In genomic region chr14:90061849-90062794, GRCh38 we compare ENCODE assay signal across 8 cellular contexts. TPM values are rescaled to one million over a fixed set of nuclear protein-coding genes. Genes with fewer than 3 reads are reported as not detected.
DNase-seq lines count a peak whose midpoint lies in the region; ATAC-seq and TF ChIP-seq lines count a peak whose summit lies in the region.

Gene KCNK13 (plus strand): TSS chr14:90061994. CDS start chr14:90062206, 212 bp downstream.

- TF ChIP-seq CTCF in right atrium auricular region (IDR thresholded peaks at IDR 0.05): no peak

- peak; percentile 48 for DNase-seq in Daoy (ENCODE audit: low read depth)
- peak; percentile 42 for DNase-seq in NCI-H1417 treated with DMSO at 0.1 percent for 48 hours (lab: John Stamatoyannopoulos, UW)
- DNase-seq in activated T-cell treated with anti-CD3 and anti-CD28 coated beads, Interleukin-2, amount 50 U/mL, for 72 hours: peak; percentile 16 to 25
- DNase-seq in right atrium auricular region (ENCODE audit: low spot score): no peak
- peak; percentile 67 for DNase-seq in retina
- no peak for DNase-seq in midbrain (lab: John Stamatoyannopoulos, UW)
- DNase-seq in stimulated activated naive CD4-positive, alpha-beta T cell treated with Interleukin-2 at 50 U/mL for 16 hours (lab: John Stamatoyannopoulos, UW): no peak

- H3K4me1 ChIP-seq in right atrium auricular region: peaks cover 0 to 31% of the 10 kb centered on the region in 2 donors

- H3K9me3 Mint-ChIP-seq in activated T-cell treated with anti-CD3 and anti-CD28 coated beads, Interleukin-2, amount 50 U/mL, for 72 hours: no peaks in the 10 kb centered on the region

- peak within 1 kb of the TSS; percentile 92 for H3K4me3 Mint-ChIP-seq in activated T-cell treated with anti-CD3 and anti-CD28 coated beads, Interleukin-2, amount 50 U/mL, for 72 hours

- peaks cover 0 to 17% of the 10 kb centered on the region in 2 donors for H3K27me3 ChIP-seq in right atrium auricular region

- H3K36me3 Mint-ChIP-seq in activated T-cell treated with anti-CD3 and anti-CD28 coated beads, Interleukin-2, amount 50 U/mL, for 72 hours (ENCODE audit: insufficient read depth in 2 of 2): no peaks in the 10 kb centered on the region

- peaks cover 68% of the 10 kb centered on the region for H3K27me3 Mint-ChIP-seq in activated T-cell treated with anti-CD3 and anti-CD28 coated beads, Interleukin-2, amount 50 U/mL, for 72 hours (ENCODE audit: low read depth)

- H3K27ac ChIP-seq in right atrium auricular region: peak within 1 kb of the TSS in 1 of 2 donors; percentile 56

- no peak within 1 kb of the TSS for H3K27ac Mint-ChIP-seq in activated T-cell treated with anti-CD3 and anti-CD28 coated beads, Interleukin-2, amount 50 U/mL, for 72 hours

- H3K4me1 Mint-ChIP-seq in activated T-cell treated with anti-CD3 and anti-CD28 coated beads, Interleukin-2, amount 50 U/mL, for 72 hours (ENCODE audit: low read depth): peaks cover 22% of the 10 kb centered on the region

- ATAC-seq in activated T-cell treated with anti-CD3 and anti-CD28 coated beads, Interleukin-2, amount 50 U/mL, for 72 hours (replicated peaks in 1 of 2): peak; percentile 17 to 23
- no peak for ATAC-seq in HG02759 (IDR thresholded peaks at IDR 0.05; ENCODE audit: unreplicated experiment)

- H3K9me3 ChIP-seq in right atrium auricular region: no peaks in the 10 kb centered on the region

- peak within 1 kb of the TSS; percentile 39 to 55 for H3K4me3 ChIP-seq in right atrium auricular region

- no peaks in the 10 kb centered on the region for H3K36me3 ChIP-seq in right atrium auricular region

RNA-seq across cellular contexts. Expression of gene KCNK13, which starts in this region (rescaled TPM):
- total RNA-seq in Daoy (2014; rRNA removed; shearing (Covaris generic)): 0.23 and 0.60 TPM in 2 replicates
- total RNA-seq in activated T-cell treated with anti-CD3 and anti-CD28 coated beads, Interleukin-2, amount 50 U/mL, for 72 hours: not detected
- total RNA-seq in right atrium auricular region: 1 to 10 TPM in 1 of 2 donors, under 1 TPM in 1; 0.93 to 6.0 TPM

Comparison
In these comparisons a context has a peak if more than half of its experiments do, and no peak if none do; other contexts are left out.
1. Peak in DNase-seq in Daoy; RNA of the gene not detected or under 1 TPM.
2. Peak in DNase-seq and ATAC-seq in activated T-cell treated with anti-CD3 and anti-CD28 coated beads, Interleukin-2, amount 50 U/mL, for 72 hours; RNA of the gene not detected or under 1 TPM.
3. DNase-seq: peak in NCI-H1417 treated with DMSO at 0.1 percent for 48 hours (single experiment) and retina (single experiment); none in right atrium auricular region (single experiment), midbrain (single experiment) and stimulated activated naive CD4-positive, alpha-beta T cell treated with Interleukin-2 at 50 U/mL for 16 hours (single experiment).